In the genomic region with DNA sequence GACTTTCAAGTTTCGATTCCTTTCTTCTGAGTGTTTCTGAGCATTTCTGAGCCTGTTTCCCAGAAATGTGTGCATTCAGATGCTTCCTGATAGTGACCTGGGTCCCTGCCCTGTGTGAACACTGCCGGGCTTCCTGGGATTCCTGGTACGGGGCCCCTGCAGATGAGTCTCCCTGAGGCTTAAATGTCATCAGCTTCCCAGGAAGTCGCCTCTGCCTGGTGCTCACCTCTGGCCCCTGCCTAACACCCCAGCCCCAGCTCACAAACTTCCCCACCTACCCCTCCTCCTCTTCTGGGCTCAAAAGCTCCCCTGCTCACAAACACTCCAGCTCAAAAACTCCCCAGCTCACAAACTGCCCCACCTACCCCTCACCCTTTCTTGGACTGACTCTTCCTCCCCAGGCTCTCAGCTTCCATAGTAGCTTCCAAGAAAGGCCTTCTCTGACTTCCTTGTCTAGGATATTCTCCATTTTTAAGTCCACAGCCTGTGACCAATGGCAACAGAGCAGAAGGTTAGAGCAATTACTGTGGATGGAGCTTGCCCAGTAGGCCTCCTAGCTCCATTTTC, we compare ENCODE assay signal across 10 cellular contexts. TPM values are rescaled to one million over a fixed set of nuclear protein-coding genes. Genes with fewer than 3 reads are reported as not detected.
DNase-seq lines count a peak whose midpoint lies in the region; ATAC-seq and TF ChIP-seq lines count a peak whose summit lies in the region.
"Had no signal": no experiment of that assay in that cellular context is flagged by ENCODE, and none has a peak within 500 bp of the region (broad histone marks: within the 10 kb centered on the region; RNA-seq: fewer than 3 reads in every experiment).

No MANE protein-coding gene starts in this region.

- BruUV-seq in PC-3 (replicated peaks; lab: Mats Ljungman, UMichigan), result no TSS peak

- H3K27me3 Mint-ChIP-seq in CD8-positive, alpha-beta memory T cell, result no peaks in the 10 kb centered on the region
- H3K27me3 Mint-ChIP-seq: central memory CD8-positive, alpha-beta T cell had no signal

- intact Hi-C loops in PC-3 (cut with micrococcal nuclease), result no loop called here

- no peak overlapping the region for H3K4me3 ChIP-seq in CD8-positive, alpha-beta memory T cell (ENCODE audit: low read length)
- H3K4me3 ChIP-seq in PC-3 (ENCODE audit: low read length) (no peak overlapping the region), choroid plexus epithelial cell (ENCODE audit: low read depth, low read length) (no peak overlapping the region)

- H3K79me2 ChIP-seq in PC-3 (ENCODE audit: low read length), result no peaks in the 10 kb centered on the region

- no peak overlapping the region for H3K9ac ChIP-seq in PC-3 (ENCODE audit: low read length)

- no peaks in the 10 kb centered on the region for H3K9me3 ChIP-seq in CD8-positive, alpha-beta memory T cell (ENCODE audit: low read length)
- no peaks in the 10 kb centered on the region for H3K9me3 ChIP-seq in PC-3 (ENCODE audit: low read length)

- no peaks in the 10 kb centered on the region for H3K9me2 ChIP-seq in PC-3 (replicated peaks; ENCODE audit: low read length)

- peak overlapping the region; percentile 44 for H3K27ac ChIP-seq in CD8-positive, alpha-beta memory T cell (ENCODE audit: low read depth, low read length)
- H3K27ac ChIP-seq in PC-3 (ENCODE audit: low read length), result no peak overlapping the region

- peak overlapping the region in 1 of 8 donors; percentile 54 for H3K27ac Mint-ChIP-seq in CD8-positive, alpha-beta memory T cell

- no peak overlapping the region for H3K4me3 Mint-ChIP-seq in CD8-positive, alpha-beta memory T cell
- H3K4me3 Mint-ChIP-seq: central memory CD8-positive, alpha-beta T cell had no signal

- H3K36me3 Mint-ChIP-seq in CD8-positive, alpha-beta memory T cell, result no peaks in the 10 kb centered on the region

- POLR2A ChIA-PET in CD8-positive, alpha-beta memory T cell (lab: Charles Lee), result no interaction called here
- POLR2A ChIA-PET in PC-3 (lab: Charles Lee; ENCODE audit: unreplicated experiment) (interaction anchor here (0.5 kb wide), 1 partner anchor 13 kb away, joined by 3 read pairs; no protein-coding TSS in a partner anchor), GM10248 (lab: Yijun Ruan, JAX) (no interaction called here)

- H4K20me1 ChIP-seq in PC-3 (ENCODE audit: low read length), result no peaks in the 10 kb centered on the region

- no peak overlapping the region for H3K4me2 ChIP-seq in PC-3 (ENCODE audit: low read length)

- H3K4me1 Mint-ChIP-seq in CD8-positive, alpha-beta memory T cell, result no peaks in the 10 kb centered on the region

- no peaks in the 10 kb centered on the region for H3K9me3 Mint-ChIP-seq in CD8-positive, alpha-beta memory T cell
- H3K9me3 Mint-ChIP-seq: central memory CD8-positive, alpha-beta T cell had no signal

- CTCF ChIA-PET in CD8-positive, alpha-beta memory T cell (lab: Charles Lee), result no interaction called here
- CTCF ChIA-PET in PC-3 (lab: Charles Lee), result no interaction called here
- CTCF ChIA-PET in GM10248 (lab: Yijun Ruan, JAX), result interaction anchor here (0.8 to 1.7 kb wide), 3 partner anchors 9 to 21 kb away, joined by 3 to 6 read pairs (median 4); no protein-coding TSS in a partner anchor

- H3F3A ChIP-seq in PC-3 (ENCODE audit: low read length, unreplicated experiment), result peaks cover 13% of the 10 kb centered on the region

- no peaks in the 10 kb centered on the region for H3K4me1 ChIP-seq in CD8-positive, alpha-beta memory T cell (ENCODE audit: insufficient read depth, low read length)
- peaks cover 49% of the 10 kb centered on the region for H3K4me1 ChIP-seq in PC-3 (ENCODE audit: insufficient read depth, low read length)

- no peaks in the 10 kb centered on the region for H3K27me3 ChIP-seq in CD8-positive, alpha-beta memory T cell (ENCODE audit: insufficient read depth, low read length, poor library complexity, severe bottlenecking)
- H3K27me3 ChIP-seq in PC-3 (ENCODE audit: low read length), result no peaks in the 10 kb centered on the region

- no peak for ATAC-seq in PC-3
- ATAC-seq in GM21447 (IDR thresholded peaks at IDR 0.05; ENCODE audit: unreplicated experiment), result no peak

- H2AFZ ChIP-seq in PC-3 (ENCODE audit: low read length), result peak overlapping the region; percentile 64

- H3K36me3 ChIP-seq in CD8-positive, alpha-beta memory T cell (ENCODE audit: insufficient read depth, low read length), result no peaks in the 10 kb centered on the region
- H3K36me3 ChIP-seq in PC-3 (ENCODE audit: low read depth, low read length), result no peaks in the 10 kb centered on the region

- no peak for DNase-seq in CD8-positive, alpha-beta memory T cell
- no peak for DNase-seq in PC-3
- peak; percentile 78 for DNase-seq in choroid plexus epithelial cell (ENCODE audit: low read depth)
- DNase-seq in mucosa of gallbladder (ENCODE audit: low spot score), result peak; percentile 12
- no peak for DNase-seq in stimulated activated naive CD4-positive, alpha-beta T cell treated with Interleukin-2 at 50 U/mL for 16 hours (lab: John Stamatoyannopoulos, UW)
- DNase-seq in GM10248 (ENCODE audit: extremely low spot score), result no peak
- no peak for DNase-seq in UCSD-AML1 (lab: John Stamatoyannopoulos, UW; ENCODE audit: unreplicated experiment)
- DNase-seq: NCI-H2029 had no signal

- TF ChIP-seq CTCF in PC-3 (conservative IDR thresholded peaks at IDR 0.05; ENCODE audit: low read depth, low read length) (no peak), choroid plexus epithelial cell (conservative IDR thresholded peaks at IDR 0.05; ENCODE audit: low read depth, low read length) (no peak), GM10248 (IDR thresholded peaks at IDR 0.05; ENCODE audit: control extremely low read depth, extremely low read depth, low read depth, missing control alignments) (no peak)

RNA-seq across cellular contexts. Expression of gene TGM2, which starts 42.0 kb away (rescaled TPM):
- not detected for total RNA-seq in CD8-positive, alpha-beta memory T cell
- not detected for polyA plus RNA-seq in CD8-positive, alpha-beta memory T cell
- total RNA-seq in PC-3 (2014; rRNA removed) (583 and 773 TPM in 2 replicates), mucosa of gallbladder (389 TPM)

Comparison
In these comparisons a context has a peak if more than half of its experiments do, and no peak if none do; other contexts are left out.
1. DNase-seq: peak in choroid plexus epithelial cell (single experiment) and mucosa of gallbladder (single experiment); none in CD8-positive, alpha-beta memory T cell (0 of 5), PC-3 (single experiment), stimulated activated naive CD4-positive, alpha-beta T cell treated with Interleukin-2 at 50 U/mL for 16 hours (single experiment), GM10248 (single experiment) and UCSD-AML1 (single experiment).
2. RNA of gene TGM2, which starts 42.0 kb away (total RNA-seq): 583 to 773 TPM in PC-3 and 389 TPM in mucosa of gallbladder (single experiment); not detected in CD8-positive, alpha-beta memory T cell; every median in the first group is over 100 times any median in the second.